8 cellular contexts compared by ENCODE assay signal in genomic region chr6:18990313-18990978, GRCh38.
DNase-seq lines count a peak whose midpoint lies in the region; ATAC-seq and TF ChIP-seq lines count a peak whose summit lies in the region.

No MANE protein-coding gene starts in this region.

- peak; percentile 48 for TF ChIP-seq CTCF in AG09309 (IDR thresholded peaks at IDR 0.05; ENCODE audit: control insufficient read depth, insufficient read depth, low read depth, low read length, missing control alignments)
- TF ChIP-seq CTCF in astrocyte of the spinal cord (IDR thresholded peaks at IDR 0.05; ENCODE audit: low read depth, low read length), result peak; percentile 81

- no peak overlapping the region for H3K4me3 ChIP-seq in AG09309 (ENCODE audit: control insufficient read depth, low read depth, low read length)
- no peak overlapping the region for H3K4me3 ChIP-seq in astrocyte of the spinal cord (ENCODE audit: low read depth, low read length)

- in situ Hi-C loops in astrocyte of the spinal cord (cut with HindIII; ENCODE audit: low sequenced_read_pairs), result no loop called here

- peak; percentile 72 for ATAC-seq in GM18498 (IDR thresholded peaks at IDR 0.05; ENCODE audit: unreplicated experiment)
- peak; percentile 71 for ATAC-seq in HG03025 (IDR thresholded peaks at IDR 0.05; ENCODE audit: low FRiP score, unreplicated experiment)

- DNase-seq in AG09309 (ENCODE audit: low read depth) (no peak), NCI-H510A treated with DMSO at 0.1 percent for 48 hours (lab: John Stamatoyannopoulos, UW) (peak; percentile 70), astrocyte of the spinal cord (ENCODE audit: low read depth, low spot score) (peak; percentile 46), iPS-NIHi7 (ENCODE audit: extremely low spot score) (peak; percentile 89), T1000 (lab: John Stamatoyannopoulos, UW) (no peak)
- DNase-seq in stimulated activated CD4-positive, alpha-beta T cell treated with anti-CD3 and anti-CD28 coated beads, Interleukin-12 subunit alpha, Interleukin-12 subunit beta, amount 100 ng/mL, for 48 hours (ENCODE audit: low read depth in 2 of 3, low spot score in 1 of 3), result peak; percentile 14 to 20 (median 17)

Comparison
In these comparisons a context has a peak if more than half of its experiments do, and no peak if none do; other contexts are left out.
1. DNase-seq: peak in NCI-H510A treated with DMSO at 0.1 percent for 48 hours (single experiment), astrocyte of the spinal cord (single experiment), iPS-NIHi7 (single experiment) and stimulated activated CD4-positive, alpha-beta T cell treated with anti-CD3 and anti-CD28 coated beads, Interleukin-12 subunit alpha, Interleukin-12 subunit beta, amount 100 ng/mL, for 48 hours (3 of 3); none in AG09309 (single experiment) and T1000 (single experiment).